ENCODE assay signal across 1 cellular context in genomic region chr2:170712653-170713279, GRCh38.
TF ChIP-seq lines count a peak whose summit lies in the region.

No MANE protein-coding gene starts in this region.

TF ChIP-seq in HepG2, 621 proteins besides CTCF, POLR2A, EP300 and RAD21 (continued from another document):
- TF ChIP-seq, protein P1, sequence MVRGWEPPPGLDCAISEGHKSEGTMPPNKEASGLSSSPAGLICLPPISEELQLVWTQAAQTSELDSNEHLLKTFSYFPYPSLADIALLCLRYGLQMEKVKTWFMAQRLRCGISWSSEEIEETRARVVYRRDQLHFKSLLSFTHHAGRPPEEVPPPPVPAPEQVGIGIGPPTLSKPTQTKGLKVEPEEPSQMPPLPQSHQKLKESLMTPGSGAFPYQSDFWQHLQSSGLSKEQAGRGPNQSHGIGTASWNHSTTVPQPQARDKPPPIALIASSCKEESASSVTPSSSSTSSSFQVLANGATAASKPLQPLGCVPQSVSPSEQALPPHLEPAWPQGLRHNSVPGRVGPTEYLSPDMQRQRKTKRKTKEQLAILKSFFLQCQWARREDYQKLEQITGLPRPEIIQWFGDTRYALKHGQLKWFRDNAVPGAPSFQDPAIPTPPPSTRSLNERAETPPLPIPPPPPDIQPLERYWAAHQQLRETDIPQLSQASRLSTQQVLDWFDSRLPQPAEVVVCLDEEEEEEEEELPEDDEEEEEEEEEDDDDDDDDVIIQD (CRISPR knock-in tag; IDR thresholded peaks at IDR 0.05; ENCODE audit: low read depth) = no peak
- TF ChIP-seq, protein P2, sequence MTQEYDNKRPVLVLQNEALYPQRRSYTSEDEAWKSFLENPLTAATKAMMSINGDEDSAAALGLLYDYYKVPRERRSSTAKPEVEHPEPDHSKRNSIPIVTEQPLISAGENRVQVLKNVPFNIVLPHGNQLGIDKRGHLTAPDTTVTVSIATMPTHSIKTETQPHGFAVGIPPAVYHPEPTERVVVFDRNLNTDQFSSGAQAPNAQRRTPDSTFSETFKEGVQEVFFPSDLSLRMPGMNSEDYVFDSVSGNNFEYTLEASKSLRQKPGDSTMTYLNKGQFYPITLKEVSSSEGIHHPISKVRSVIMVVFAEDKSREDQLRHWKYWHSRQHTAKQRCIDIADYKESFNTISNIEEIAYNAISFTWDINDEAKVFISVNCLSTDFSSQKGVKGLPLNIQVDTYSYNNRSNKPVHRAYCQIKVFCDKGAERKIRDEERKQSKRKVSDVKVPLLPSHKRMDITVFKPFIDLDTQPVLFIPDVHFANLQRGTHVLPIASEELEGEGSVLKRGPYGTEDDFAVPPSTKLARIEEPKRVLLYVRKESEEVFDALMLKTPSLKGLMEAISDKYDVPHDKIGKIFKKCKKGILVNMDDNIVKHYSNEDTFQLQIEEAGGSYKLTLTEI (CRISPR knock-in tag; conservative IDR thresholded peaks at IDR 0.05) = no peak
- TF ChIP-seq ZNF790 (CRISPR knock-in tag; IDR thresholded peaks at IDR 0.05; ENCODE audit: borderline replicate concordance) (no peak), ONECUT2 (CRISPR knock-in tag; IDR thresholded peaks at IDR 0.05) (no peak), KDM5B (CRISPR knock-in tag; IDR thresholded peaks at IDR 0.05; ENCODE audit: borderline replicate concordance) (no peak), SRSF4 (IDR thresholded peaks at IDR 0.05; ENCODE audit: low read depth, low read length, poor library complexity, severe bottlenecking) (no peak), ZBTB49 (CRISPR knock-in tag; IDR thresholded peaks at IDR 0.05; ENCODE audit: borderline replicate concordance) (no peak), BHLHE40 (IDR thresholded peaks at IDR 0.05; ENCODE audit: low read length) (no peak), RBFOX2 (IDR thresholded peaks at IDR 0.05; ENCODE audit: low read depth, low read length) (no peak; the same call in 1 of the 2 replicates), SIN3B (IDR thresholded peaks at IDR 0.05; ENCODE audit: low read length) (no peak), LCORL (IDR thresholded peaks at IDR 0.05) (no peak), LCORL (CRISPR knock-in tag; IDR thresholded peaks at IDR 0.05) (no peak), ZNF746 (CRISPR knock-in tag; IDR thresholded peaks at IDR 0.05) (no peak), NFRKB (IDR thresholded peaks at IDR 0.05) (no peak), ZNF629 (CRISPR knock-in tag; conservative IDR thresholded peaks at IDR 0.05) (peak; percentile 96)
